In the genomic region with DNA sequence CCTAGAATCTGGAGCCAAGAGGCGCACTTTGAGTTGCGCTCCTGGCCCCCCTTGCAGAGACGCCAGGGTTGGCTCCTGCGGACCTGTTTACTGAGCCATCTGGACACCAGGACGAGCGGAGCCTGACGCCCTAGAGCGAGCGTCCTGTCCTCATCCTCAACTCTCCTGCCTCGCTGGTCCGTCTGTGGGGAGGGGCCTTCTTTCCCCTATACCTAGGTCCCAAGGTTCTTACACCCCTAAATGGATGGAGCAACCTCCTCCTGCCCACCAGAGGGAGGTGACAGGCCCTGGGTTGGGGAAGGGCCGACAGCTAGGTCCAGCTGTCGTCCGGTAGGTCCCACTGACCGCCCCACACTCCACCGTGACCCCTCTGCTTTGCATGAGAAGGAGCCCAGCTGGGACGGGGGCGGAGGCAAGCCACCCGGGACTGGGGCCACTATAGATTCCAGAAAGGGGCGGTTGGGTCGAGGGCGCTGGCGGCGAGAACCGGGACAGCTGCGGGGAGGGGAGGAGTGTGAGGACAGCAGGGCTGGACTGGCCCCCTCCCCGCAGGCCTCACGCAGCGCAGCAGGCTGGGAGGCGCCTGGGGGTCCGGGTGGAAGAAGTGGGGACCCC, we compare ENCODE assay signal across 11 cellular contexts. TPM values are rescaled to one million over a fixed set of nuclear protein-coding genes. Genes with fewer than 3 reads are reported as not detected.
DNase-seq lines count a peak whose midpoint lies in the region; ATAC-seq and TF ChIP-seq lines count a peak whose summit lies in the region.
"Had no signal": no experiment of that assay in that cellular context is flagged by ENCODE, and none has a peak within 500 bp of the region (broad histone marks: within the 10 kb centered on the region; RNA-seq: fewer than 3 reads in every experiment).

No MANE protein-coding gene starts in this region.

- H3K36me3 Mint-ChIP-seq in activated CD8-positive, alpha-beta T cell treated with anti-CD3 and anti-CD28 coated beads for 36 hours (ENCODE audit: low read depth): no peaks in the 10 kb centered on the region

- H3K27ac ChIP-seq in spleen: no peak overlapping the region
- H3K27ac ChIP-seq: C4-2B had no signal

- DNase-seq in activated T-cell treated with anti-CD3 and anti-CD28 coated beads, Interleukin-2, amount 50 U/mL, for 1 hour: peak; percentile 33
- DNase-seq in activated T-cell treated with anti-CD3 and anti-CD28 coated beads, Interleukin-2, amount 50 U/mL, for 48 hours: no peak
- no peak for DNase-seq in activated CD8-positive, alpha-beta T cell treated with anti-CD3 and anti-CD28 coated beads for 36 hours
- no peak for DNase-seq in spleen
- DNase-seq: NCI-H1105; stimulated activated CD4-positive, alpha-beta T cell treated with anti-CD3 and anti-CD28 coated beads, Interleukin-2, amount 100 ng/mL, for 48 hours had no signal

- H3K9me3 ChIP-seq in iPS-18c (ENCODE audit: control insufficient read depth, insufficient read depth, low read length) (peaks cover 2% of the 10 kb centered on the region), spleen (peaks cover 0 to under 1% (median 0%) of the 10 kb centered on the region in 8 donors)

- peaks cover 41 to 100% (median 100%) of the 10 kb centered on the region in 7 donors for H3K27me3 ChIP-seq in spleen (replicated peaks in 1 of 7)

- 4 to 16% (median 8%) methylated on average over 11 to 31 of the region's 31 CpGs for WGBS in spleen, 5 donors

- no peaks in the 10 kb centered on the region for H3K36me3 ChIP-seq in spleen

- TF ChIP-seq CTCF in activated CD8-positive, alpha-beta T cell treated with anti-CD3 and anti-CD28 coated beads for 36 hours (IDR thresholded peaks at IDR 0.05): no peak
- no peak for TF ChIP-seq CTCF in spleen (IDR thresholded peaks at IDR 0.05 in 8 of 11, conservative IDR thresholded peaks at IDR 0.05 in 3 of 11)

- TF ChIP-seq POLR2A in spleen (IDR thresholded peaks at IDR 0.05): no peak

- POLR2A ChIA-PET in activated CD8-positive, alpha-beta T cell treated with anti-CD3 and anti-CD28 coated beads for 36 hours (lab: Charles Lee): interaction anchor here (0.9 to 3.0 kb wide), 4 partner anchors 13 to 37 kb away, joined by 3 to 9 read pairs (median 4); partner anchors contain the start of gene AATF

- peaks cover 64% of the 10 kb centered on the region for H3K4me1 Mint-ChIP-seq in activated CD8-positive, alpha-beta T cell treated with anti-CD3 and anti-CD28 coated beads for 36 hours (ENCODE audit: low read depth)

- H3K4me3 ChIP-seq in iPS-18c (ENCODE audit: insufficient read depth, low read depth, low read length): peak overlapping the region; percentile 64
- H3K4me3 ChIP-seq in spleen: peak overlapping the region in 6 of 8 donors; percentile 12 to 57 (median 25)

- intact Hi-C loops in activated CD8-positive, alpha-beta T cell treated with anti-CD3 and anti-CD28 coated beads for 36 hours (cut with micrococcal nuclease): loop anchor here (10.0 kb wide), 1 partner anchor 209 kb away; no protein-coding TSS in a partner anchor
- intact Hi-C loops in spleen (cut with DNase I; ENCODE audit: low total_unique reads): no loop called here

- no peaks in the 10 kb centered on the region for H3K9me3 Mint-ChIP-seq in activated CD8-positive, alpha-beta T cell treated with anti-CD3 and anti-CD28 coated beads for 36 hours

- ATAC-seq in activated CD8-positive, alpha-beta T cell treated with anti-CD3 and anti-CD28 coated beads for 36 hours: no peak
- ATAC-seq in GM18909 (IDR thresholded peaks at IDR 0.05; ENCODE audit: poor library complexity, unreplicated experiment) (no peak), GM18907 (IDR thresholded peaks at IDR 0.05; ENCODE audit: unreplicated experiment) (no peak)
- no peak for ATAC-seq in activated CD4-positive, CD25-positive, alpha-beta regulatory T cell treated with anti-CD3 and anti-CD28 coated beads, Interleukin-2, amount 50 U/mL, for 24 hours

- CTCF ChIA-PET in activated CD8-positive, alpha-beta T cell treated with anti-CD3 and anti-CD28 coated beads for 36 hours (lab: Charles Lee): interaction anchor here (1.0 to 1.3 kb wide), 2 partner anchors 113 to 114 kb away, joined by 3 to 5 read pairs; no protein-coding TSS in a partner anchor

- H3K4me1 ChIP-seq in spleen: peaks cover 58 to 84% (median 77%) of the 10 kb centered on the region in 6 donors

- no peak overlapping the region for H3K27ac Mint-ChIP-seq in activated CD8-positive, alpha-beta T cell treated with anti-CD3 and anti-CD28 coated beads for 36 hours

- peaks cover 90% of the 10 kb centered on the region for H3K27me3 Mint-ChIP-seq in activated CD8-positive, alpha-beta T cell treated with anti-CD3 and anti-CD28 coated beads for 36 hours

- peak overlapping the region; percentile 13 for H3K4me3 Mint-ChIP-seq in activated CD8-positive, alpha-beta T cell treated with anti-CD3 and anti-CD28 coated beads for 36 hours

RNA-seq across cellular contexts. Expression of gene LHX1, which starts 3.0 kb away (rescaled TPM):
- not detected for total RNA-seq in activated CD8-positive, alpha-beta T cell treated with anti-CD3 and anti-CD28 coated beads for 36 hours
- total RNA-seq in spleen: not detected
- not detected for polyA plus RNA-seq in spleen

RNA-seq across cellular contexts. Expression of gene AATF, which starts 14.5 kb away (rescaled TPM):
- total RNA-seq in activated CD8-positive, alpha-beta T cell treated with anti-CD3 and anti-CD28 coated beads for 36 hours: 10 to 100 TPM; 81.8 to 90.3 TPM
- 10 to 100 TPM; 30.4 to 59.0 (median 41.7) TPM for total RNA-seq in spleen
- 10 to 100 TPM; 28.7 to 32.8 (median 32.0) TPM for polyA plus RNA-seq in spleen
